17 cellular contexts compared by ENCODE assay signal in the genomic region with DNA sequence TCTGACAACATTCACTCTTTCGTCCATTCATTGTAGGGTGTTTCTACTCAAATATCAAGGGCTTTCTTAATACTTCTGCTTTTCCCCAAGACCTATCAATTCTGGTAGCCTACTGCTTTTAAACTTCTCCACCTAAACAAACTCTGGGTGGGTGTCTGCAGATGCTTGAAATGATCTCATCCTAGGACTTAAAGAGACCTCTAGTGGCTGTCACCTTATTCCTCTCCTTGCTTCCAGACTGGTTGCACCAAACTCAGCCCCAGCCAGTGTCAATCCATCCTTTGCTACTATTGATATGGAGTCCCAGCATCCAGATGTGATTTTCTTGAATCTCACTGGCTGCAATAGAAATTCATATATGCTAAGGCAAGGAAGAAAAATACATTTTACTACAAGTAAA.
A peak's percentile ranks its signal among the peaks of the same experiment; 100 is the strongest.
DNase-seq lines count a peak whose midpoint lies in the region; ATAC-seq and TF ChIP-seq lines count a peak whose summit lies in the region.
"Had no signal": no experiment of that assay in that cellular context is flagged by ENCODE, and none has a peak within 500 bp of the region (broad histone marks: within the 10 kb centered on the region; RNA-seq: fewer than 3 reads in every experiment).

No MANE protein-coding gene starts in this region.

- intact Hi-C loops in heart left ventricle (cut with DNase I) = loop anchor here in 9 of 10 donors (1.0 to 10.0 kb wide), 7 partner anchors 156 to 181 kb away; no protein-coding TSS in a partner anchor

- no peaks in the 10 kb centered on the region for H3K27me3 ChIP-seq in heart left ventricle
- H3K27me3 ChIP-seq in right atrium auricular region = no peaks in the 10 kb centered on the region
- no peaks in the 10 kb centered on the region for H3K27me3 ChIP-seq in HAP-1 (ENCODE audit: low read depth)
- H3K27me3 ChIP-seq: foreskin keratinocyte, uterus had no signal

- no peak overlapping the region for H3K4me3 Mint-ChIP-seq in stimulated activated naive B cell treated with anti-CD40 and anti-IgM and Interleukin-4, amounts not matched to agents 10 μg/mL and 1 μg/mL and 100 μg/mL, for 72 hours
- no peak overlapping the region for H3K4me3 Mint-ChIP-seq in activated T-cell treated with anti-CD3 and anti-CD28 coated beads, Interleukin-2, amount 50 U/mL, for 4 hours
- H3K4me3 Mint-ChIP-seq: brain; stimulated activated effector memory CD8-positive, alpha-beta T cell treated with anti-CD3 and anti-CD28 coated beads, Interleukin-12 subunit alpha, Interleukin-12 subunit beta, amount 100 ng/mL, for 72 hours had no signal

- peak in 10 of 12 donors; percentile 5 to 47 (median 32) for TF ChIP-seq CTCF in heart left ventricle (IDR thresholded peaks at IDR 0.05)
- TF ChIP-seq CTCF in right atrium auricular region (IDR thresholded peaks at IDR 0.05) = peak in 1 of 2 donors; percentile 52

- H3K27ac Mint-ChIP-seq in stimulated activated naive B cell treated with anti-CD40 and anti-IgM and Interleukin-4, amounts not matched to agents 10 μg/mL and 1 μg/mL and 100 μg/mL, for 72 hours = no peak overlapping the region
- H3K27ac Mint-ChIP-seq: brain; stimulated activated effector memory CD8-positive, alpha-beta T cell treated with anti-CD3 and anti-CD28 coated beads, Interleukin-12 subunit alpha, Interleukin-12 subunit beta, amount 100 ng/mL, for 72 hours had no signal

- TF ChIP-seq POLR2A in heart left ventricle (IDR thresholded peaks at IDR 0.05) = no peak
- no peak for TF ChIP-seq POLR2A in GM18505 (IDR thresholded peaks at IDR 0.05; ENCODE audit: borderline replicate concordance, extremely low read depth, insufficient read depth, insufficient read length)

- no peaks in the 10 kb centered on the region for H3K36me3 ChIP-seq in heart left ventricle
- H3K36me3 ChIP-seq in right atrium auricular region = no peaks in the 10 kb centered on the region
- no peaks in the 10 kb centered on the region for H3K36me3 ChIP-seq in HAP-1 (replicated peaks)
- H3K36me3 ChIP-seq: uterus had no signal

- H3K9me3 Mint-ChIP-seq in stimulated activated naive B cell treated with anti-CD40 and anti-IgM and Interleukin-4, amounts not matched to agents 10 μg/mL and 1 μg/mL and 100 μg/mL, for 72 hours = peaks cover 0 to 7% of the 10 kb centered on the region in 2 donors
- no peaks in the 10 kb centered on the region for H3K9me3 Mint-ChIP-seq in activated T-cell treated with anti-CD3 and anti-CD28 coated beads, Interleukin-2, amount 50 U/mL, for 4 hours
- H3K9me3 Mint-ChIP-seq: stimulated activated effector memory CD8-positive, alpha-beta T cell treated with anti-CD3 and anti-CD28 coated beads, Interleukin-12 subunit alpha, Interleukin-12 subunit beta, amount 100 ng/mL, for 72 hours had no signal

- H3K4me3 ChIP-seq in heart left ventricle (no peak overlapping the region), right atrium auricular region (no peak overlapping the region), HAP-1 (no peak overlapping the region)
- H3K4me3 ChIP-seq: uterus had no signal

- H3K27me3 Mint-ChIP-seq in stimulated activated naive B cell treated with anti-CD40 and anti-IgM and Interleukin-4, amounts not matched to agents 10 μg/mL and 1 μg/mL and 100 μg/mL, for 72 hours = no peaks in the 10 kb centered on the region
- peaks cover 3% of the 10 kb centered on the region for H3K27me3 Mint-ChIP-seq in activated T-cell treated with anti-CD3 and anti-CD28 coated beads, Interleukin-2, amount 50 U/mL, for 4 hours (ENCODE audit: low read depth)

- ATAC-seq in heart left ventricle (peak; percentile 38 to 65 (median 56)), GM18505 (IDR thresholded peaks at IDR 0.05; ENCODE audit: unreplicated experiment) (no peak)
- no peak for ATAC-seq in stimulated activated naive B cell treated with anti-CD40 and anti-IgM and Interleukin-4, amounts not matched to agents 10 μg/mL and 1 μg/mL and 100 μg/mL, for 72 hours (replicated peaks)
- no peak for ATAC-seq in activated T-cell treated with anti-CD3 and anti-CD28 coated beads, Interleukin-2, amount 50 U/mL, for 4 hours
- ATAC-seq: foreskin keratinocyte; stimulated activated effector memory CD8-positive, alpha-beta T cell treated with anti-CD3 and anti-CD28 coated beads, Interleukin-12 subunit alpha, Interleukin-12 subunit beta, amount 100 ng/mL, for 72 hours had no signal

- H3K9me3 ChIP-seq in heart left ventricle = peaks cover 0 to 10% (median 0%) of the 10 kb centered on the region in 12 donors
- peaks cover 0 to 10% of the 10 kb centered on the region in 2 donors for H3K9me3 ChIP-seq in right atrium auricular region
- H3K9me3 ChIP-seq in HAP-1 = no peaks in the 10 kb centered on the region
- H3K9me3 ChIP-seq: uterus had no signal

- no peak overlapping the region for H3K27ac ChIP-seq in heart left ventricle
- H3K27ac ChIP-seq in right atrium auricular region = no peak overlapping the region
- H3K27ac ChIP-seq: foreskin keratinocyte, uterus had no signal

- no peaks in the 10 kb centered on the region for H3K36me3 Mint-ChIP-seq in stimulated activated naive B cell treated with anti-CD40 and anti-IgM and Interleukin-4, amounts not matched to agents 10 μg/mL and 1 μg/mL and 100 μg/mL, for 72 hours
- no peaks in the 10 kb centered on the region for H3K36me3 Mint-ChIP-seq in activated T-cell treated with anti-CD3 and anti-CD28 coated beads, Interleukin-2, amount 50 U/mL, for 4 hours (ENCODE audit: insufficient read depth)
- H3K36me3 Mint-ChIP-seq: brain; stimulated activated effector memory CD8-positive, alpha-beta T cell treated with anti-CD3 and anti-CD28 coated beads, Interleukin-12 subunit alpha, Interleukin-12 subunit beta, amount 100 ng/mL, for 72 hours had no signal

- WGBS in heart left ventricle, 4 donors = 74 to 83% (median 77%) methylated on average over 1 of the region's 1 CpG

- DNase-seq in heart left ventricle (no peak), right atrium auricular region (ENCODE audit: low spot score) (no peak), NCI-H146 (lab: John Stamatoyannopoulos, UW) (peak; percentile 54), cerebellum (ENCODE audit: low spot score) (peak; percentile 22), HAP-1 (ENCODE audit: low spot score in 2 of 2) (no peak)
- no peak for DNase-seq in stimulated activated naive B cell treated with anti-CD40 and anti-IgM and Interleukin-4, amounts not matched to agents 10 μg/mL and 1 μg/mL and 100 μg/mL, for 72 hours
- DNase-seq in activated T-cell treated with anti-CD3 and anti-CD28 coated beads, Interleukin-2, amount 50 U/mL, for 4 hours = no peak
- DNase-seq: activated naive CD4-positive, alpha-beta T cell treated with Interleukin-2 at 50 U/mL for 16 hours; foreskin keratinocyte; kidney; NCI-H446; SIG-M5; stimulated activated CD4-positive, alpha-beta T cell treated with anti-CD3 and anti-CD28 coated beads, Interleukin-2, amount 100 ng/mL, for 48 hours; uterus had no signal

- in situ Hi-C loops in HAP-1 (cut with MboI; ENCODE audit: low sequenced_read_pairs) = no loop called here

- H3K4me1 Mint-ChIP-seq in stimulated activated naive B cell treated with anti-CD40 and anti-IgM and Interleukin-4, amounts not matched to agents 10 μg/mL and 1 μg/mL and 100 μg/mL, for 72 hours = no peaks in the 10 kb centered on the region
- no peaks in the 10 kb centered on the region for H3K4me1 Mint-ChIP-seq in activated T-cell treated with anti-CD3 and anti-CD28 coated beads, Interleukin-2, amount 50 U/mL, for 4 hours (ENCODE audit: low read depth)
- H3K4me1 Mint-ChIP-seq: brain; stimulated activated effector memory CD8-positive, alpha-beta T cell treated with anti-CD3 and anti-CD28 coated beads, Interleukin-12 subunit alpha, Interleukin-12 subunit beta, amount 100 ng/mL, for 72 hours had no signal

- H3K4me1 ChIP-seq in heart left ventricle (no peaks in the 10 kb centered on the region), right atrium auricular region (no peaks in the 10 kb centered on the region), HAP-1 (no peaks in the 10 kb centered on the region)
- H3K4me1 ChIP-seq: foreskin keratinocyte, uterus had no signal

Comparison
In these comparisons a context has a peak if more than half of its experiments do, and no peak if none do; other contexts are left out.
1. ATAC-seq: peak in heart left ventricle (4 of 4); none in stimulated activated naive B cell treated with anti-CD40 and anti-IgM and Interleukin-4, amounts not matched to agents 10 μg/mL and 1 μg/mL and 100 μg/mL, for 72 hours (0 of 2), activated T-cell treated with anti-CD3 and anti-CD28 coated beads, Interleukin-2, amount 50 U/mL, for 4 hours (0 of 2) and GM18505 (single experiment).
2. DNase-seq: peak in NCI-H146 (single experiment) and cerebellum (single experiment); none in heart left ventricle (0 of 5), right atrium auricular region (single experiment), stimulated activated naive B cell treated with anti-CD40 and anti-IgM and Interleukin-4, amounts not matched to agents 10 μg/mL and 1 μg/mL and 100 μg/mL, for 72 hours (single experiment), activated T-cell treated with anti-CD3 and anti-CD28 coated beads, Interleukin-2, amount 50 U/mL, for 4 hours (single experiment) and HAP-1 (0 of 2).